ENCODE assay signal across 12 cellular contexts in genomic region chr12:121531356-121531750, GRCh38. TPM values are rescaled to one million over a fixed set of nuclear protein-coding genes. Genes with fewer than 3 reads are reported as not detected.
DNase-seq lines count a peak whose midpoint lies in the region; ATAC-seq and TF ChIP-seq lines count a peak whose summit lies in the region.
"Had no signal": no experiment of that assay in that cellular context is flagged by ENCODE, and none has a peak within 500 bp of the region (broad histone marks: within the 10 kb centered on the region; RNA-seq: fewer than 3 reads in every experiment).

No MANE protein-coding gene starts in this region.

- H3K36me3 ChIP-seq in H7 (replicated peaks; ENCODE audit: control insufficient read depth, insufficient read depth, low read length), result peaks cover 29% of the 10 kb centered on the region
- peaks cover 0 to 25% of the 10 kb centered on the region in 2 donors for H3K36me3 ChIP-seq in psoas muscle (ENCODE audit: insufficient read depth in 1 of 2, low read depth in 1 of 2)
- H3K36me3 ChIP-seq: thyroid gland had no signal

- intact Hi-C loops in activated CD4-positive, alpha-beta T cell treated with anti-CD3 and anti-CD28 coated beads for 36 hours (cut with DNase I, micrococcal nuclease), result loop anchor here in 1 of 2 experiments (2.0 kb wide), 1 partner anchor 31 kb away; no protein-coding TSS in a partner anchor
- intact Hi-C loops in psoas muscle (cut with DNase I), result no loop called here

- POLR2A ChIA-PET in activated CD4-positive, alpha-beta T cell treated with anti-CD3 and anti-CD28 coated beads for 36 hours (lab: Charles Lee), result interaction anchor here (0.6 kb wide), 1 partner anchor 461 kb away, joined by 5 read pairs; no protein-coding TSS in a partner anchor
- POLR2A ChIA-PET in activated naive CD8-positive, alpha-beta T cell treated with anti-CD3 and anti-CD28 coated beads, Interleukin-2, amount 10 ng/mL, durations not matched to agents 7 days and 5 days (lab: Charles Lee), result interaction anchor here (1.9 kb wide), 1 partner anchor 96 kb away, joined by 8 read pairs; the partner anchor contains the start of gene ORAI1

- H3K27ac ChIP-seq in psoas muscle, result no peak overlapping the region

- no peak overlapping the region for H3K4me3 Mint-ChIP-seq in activated CD4-positive, alpha-beta T cell treated with anti-CD3 and anti-CD28 coated beads for 36 hours
- peak overlapping the region; percentile 41 for H3K4me3 Mint-ChIP-seq in activated naive CD8-positive, alpha-beta T cell treated with anti-CD3 and anti-CD28 coated beads, Interleukin-2, amount 10 ng/mL, durations not matched to agents 7 days and 5 days
- no peak overlapping the region for H3K4me3 Mint-ChIP-seq in nephron

- 85 to 97% (median 94%) methylated on average over 1 of the region's 1 CpG for WGBS in psoas muscle, 3 donors

- no peak for DNase-seq in activated CD4-positive, alpha-beta T cell treated with anti-CD3 and anti-CD28 coated beads for 36 hours
- DNase-seq in activated CD4-positive, alpha-beta T cell treated with anti-CD3 and anti-CD28 coated beads, Interleukin-2, amount 50 U/mL, for 1 hour, result no peak
- DNase-seq in H7, result peak; percentile 11
- no peak for DNase-seq in activated naive CD8-positive, alpha-beta T cell treated with anti-CD3 and anti-CD28 coated beads, Interleukin-2, amount 10 ng/mL, durations not matched to agents 7 days and 5 days
- DNase-seq in psoas muscle, result no peak
- DNase-seq in NCI-H2196 treated with DMSO at 0.1 percent for 48 hours (lab: John Stamatoyannopoulos, UW; ENCODE audit: unreplicated experiment), result no peak
- DNase-seq in NCI-H2081 (lab: John Stamatoyannopoulos, UW), result no peak
- DNase-seq: dermis blood vessel endothelial cell, NCI-H345, PC-3, thyroid gland had no signal

- peaks cover 9% of the 10 kb centered on the region for H3K4me1 ChIP-seq in psoas muscle

- TF ChIP-seq CTCF in nephron (IDR thresholded peaks at IDR 0.05; ENCODE audit: unreplicated experiment in 3 of 3) (no peak), psoas muscle (IDR thresholded peaks at IDR 0.05) (no peak)

- peak overlapping the region; percentile 88 for H3K27ac Mint-ChIP-seq in activated CD4-positive, alpha-beta T cell treated with anti-CD3 and anti-CD28 coated beads for 36 hours
- peak overlapping the region; percentile 84 for H3K27ac Mint-ChIP-seq in activated naive CD8-positive, alpha-beta T cell treated with anti-CD3 and anti-CD28 coated beads, Interleukin-2, amount 10 ng/mL, durations not matched to agents 7 days and 5 days
- H3K27ac Mint-ChIP-seq in nephron, result peak overlapping the region; percentile 39 to 55 (median 54)

- H3K4me1 Mint-ChIP-seq in activated CD4-positive, alpha-beta T cell treated with anti-CD3 and anti-CD28 coated beads for 36 hours, result peaks cover 47% of the 10 kb centered on the region
- peaks cover 34% of the 10 kb centered on the region for H3K4me1 Mint-ChIP-seq in activated naive CD8-positive, alpha-beta T cell treated with anti-CD3 and anti-CD28 coated beads, Interleukin-2, amount 10 ng/mL, durations not matched to agents 7 days and 5 days
- peaks cover 46% of the 10 kb centered on the region for H3K4me1 Mint-ChIP-seq in nephron

- ATAC-seq in activated CD4-positive, alpha-beta T cell treated with anti-CD3 and anti-CD28 coated beads for 36 hours, result no peak
- no peak for ATAC-seq in activated naive CD8-positive, alpha-beta T cell treated with anti-CD3 and anti-CD28 coated beads, Interleukin-2, amount 10 ng/mL, durations not matched to agents 7 days and 5 days (ENCODE audit: low read depth)
- no peak for ATAC-seq in psoas muscle

- peaks cover 25% of the 10 kb centered on the region for H3K36me3 Mint-ChIP-seq in activated CD4-positive, alpha-beta T cell treated with anti-CD3 and anti-CD28 coated beads for 36 hours (ENCODE audit: low read depth)
- H3K36me3 Mint-ChIP-seq in activated naive CD8-positive, alpha-beta T cell treated with anti-CD3 and anti-CD28 coated beads, Interleukin-2, amount 10 ng/mL, durations not matched to agents 7 days and 5 days, result peaks cover 28% of the 10 kb centered on the region
- H3K36me3 Mint-ChIP-seq in nephron (ENCODE audit: low read depth), result peaks cover 35% of the 10 kb centered on the region

- CTCF ChIA-PET in activated CD4-positive, alpha-beta T cell treated with anti-CD3 and anti-CD28 coated beads for 36 hours (lab: Charles Lee), result interaction anchor here (2.0 kb wide), 1 partner anchor 137 kb away, joined by 4 read pairs; no protein-coding TSS in a partner anchor

- no peaks in the 10 kb centered on the region for H3K9me3 ChIP-seq in psoas muscle
- H3K9me3 ChIP-seq: thyroid gland had no signal

- no peak overlapping the region for H3K4me3 ChIP-seq in H7 (ENCODE audit: insufficient read depth, low read depth, low read length)
- H3K4me3 ChIP-seq in psoas muscle, result no peak overlapping the region
- H3K4me3 ChIP-seq: thyroid gland had no signal

- no peaks in the 10 kb centered on the region for H3K27me3 Mint-ChIP-seq in activated CD4-positive, alpha-beta T cell treated with anti-CD3 and anti-CD28 coated beads for 36 hours
- no peaks in the 10 kb centered on the region for H3K27me3 Mint-ChIP-seq in activated naive CD8-positive, alpha-beta T cell treated with anti-CD3 and anti-CD28 coated beads, Interleukin-2, amount 10 ng/mL, durations not matched to agents 7 days and 5 days
- H3K27me3 Mint-ChIP-seq in nephron (ENCODE audit: low read depth), result peaks cover 6% of the 10 kb centered on the region

- no peaks in the 10 kb centered on the region for H3K9me3 Mint-ChIP-seq in activated CD4-positive, alpha-beta T cell treated with anti-CD3 and anti-CD28 coated beads for 36 hours (ENCODE audit: low read depth)
- no peaks in the 10 kb centered on the region for H3K9me3 Mint-ChIP-seq in activated naive CD8-positive, alpha-beta T cell treated with anti-CD3 and anti-CD28 coated beads, Interleukin-2, amount 10 ng/mL, durations not matched to agents 7 days and 5 days
- H3K9me3 Mint-ChIP-seq in nephron, result no peaks in the 10 kb centered on the region

- H3K27me3 ChIP-seq in H7 (ENCODE audit: control insufficient read depth, insufficient read depth, low read length) (no peaks in the 10 kb centered on the region), psoas muscle (ENCODE audit: insufficient read depth in 3 of 3, low read length in 2 of 3) (no peaks in the 10 kb centered on the region)
- H3K27me3 ChIP-seq: thyroid gland had no signal

RNA-seq across cellular contexts. Expression of gene KDM2B, which starts 49.5 kb away (rescaled TPM):
- total RNA-seq in activated CD4-positive, alpha-beta T cell treated with anti-CD3 and anti-CD28 coated beads for 36 hours, result 10 to 100 TPM; 39.2 to 48.7 TPM
- 94.3 and 109 TPM in 2 replicates for total RNA-seq in H7 (2014; rRNA removed; shearing (Covaris generic))
- total RNA-seq in activated naive CD8-positive, alpha-beta T cell treated with anti-CD3 and anti-CD28 coated beads, Interleukin-2, amount 10 ng/mL, durations not matched to agents 7 days and 5 days, result 10 to 100 TPM; 84.8 to 88.7 TPM
- 10 to 100 TPM in 3 of 4 donors, 1 to 10 TPM in 1; 7.5 to 11.5 (median 10.5) TPM for total RNA-seq in psoas muscle
- polyA plus RNA-seq in psoas muscle, result 1 to 10 TPM; 6.3 to 9.9 (median 6.7) TPM
